In genomic region chr3:52983828-52984227, GRCh38 we compare ENCODE assay signal across 13 cellular contexts.
DNase-seq lines count a peak whose midpoint lies in the region; ATAC-seq, FAIRE-seq and TF ChIP-seq lines count a peak whose summit lies in the region.
"Had no signal": no experiment of that assay in that cellular context is flagged by ENCODE, and none has a peak within 500 bp of the region (broad histone marks: within the 10 kb centered on the region; RNA-seq: fewer than 3 reads in every experiment).

No MANE protein-coding gene starts in this region.

- H3K79me2 ChIP-seq in K562 (ENCODE audit: control insufficient read depth, insufficient read depth, low read length) = no peaks in the 10 kb centered on the region

- no peak overlapping the region for H3K23ac ChIP-seq in mesenchymal stem cell (ENCODE audit: low read length in 2 of 2)

- H3K18ac ChIP-seq in mesenchymal stem cell (ENCODE audit: low read depth in 1 of 2, low read length in 2 of 2) = no peak overlapping the region

- H2AFZ ChIP-seq in K562 (ENCODE audit: low read depth, low read length) (peak overlapping the region; percentile 84), mesenchymal stem cell (ENCODE audit: low read depth, low read length) (no peak overlapping the region)

- no peaks in the 10 kb centered on the region for H3K4me1 Mint-ChIP-seq in endodermal cell

- no peak for TF ChIP-seq RAD21 in K562 (CRISPR knock-in tag; conservative IDR thresholded peaks at IDR 0.05 in 1 of 2, IDR thresholded peaks at IDR 0.05 in 1 of 2)

- no peak overlapping the region for H2BK5ac ChIP-seq in mesenchymal stem cell (ENCODE audit: low read depth, low read length, poor library complexity, severe bottlenecking)

- H3K27ac ChIP-seq in C4-2B (peak overlapping the region; percentile 51; the same call in 1 of the 2 replicates), K562 (ENCODE audit: extremely low read depth, low read depth, low read length) (peak overlapping the region; percentile 71; the same call in 2 of the 3 replicates), endodermal cell (ENCODE audit: low read depth, low read length) (no peak overlapping the region), mesenchymal stem cell (ENCODE audit: low read length, poor library complexity, severe bottlenecking) (no peak overlapping the region)

- H3K79me1 ChIP-seq in mesenchymal stem cell (replicated peaks; ENCODE audit: low read length, poor library complexity, severe bottlenecking) = no peaks in the 10 kb centered on the region

- ATAC-seq in GM19452 (IDR thresholded peaks at IDR 0.05; ENCODE audit: unreplicated experiment) (peak; percentile 30), HG03354 (IDR thresholded peaks at IDR 0.05; ENCODE audit: poor library complexity, severe bottlenecking, unreplicated experiment) (peak; percentile 22), K562 (no peak)

- no peak overlapping the region for H2BK120ac ChIP-seq in mesenchymal stem cell (ENCODE audit: low read depth, low read length)

- CTCF ChIA-PET in K562 (lab: Yijun Ruan, JAX; ENCODE audit: low intra/inter-chr PET ratio) = no interaction called here

- no peak overlapping the region for H3K14ac ChIP-seq in mesenchymal stem cell (ENCODE audit: low read length in 2 of 2)

- TF ChIP-seq CTCF in C4-2B (conservative IDR thresholded peaks at IDR 0.05) (no peak), K562 (IDR thresholded peaks at IDR 0.05 in 2 of 3, conservative IDR thresholded peaks at IDR 0.05 in 1 of 3; ENCODE audit: insufficient read depth in 2 of 3, low read depth in 1 of 3, low read length in 3 of 3) (no peak), endodermal cell (conservative IDR thresholded peaks at IDR 0.05) (no peak)

- H4K20me1 ChIP-seq in K562 (replicated peaks; ENCODE audit: control insufficient read depth, insufficient read depth, low read length) = no peaks in the 10 kb centered on the region

- TF ChIP-seq POLR2A in K562 (conservative IDR thresholded peaks at IDR 0.05) = no peak

- in situ Hi-C loops in K562 (cut with MboI) = no loop called here

- H3K4me3 ChIP-seq in K562 (no peak overlapping the region), endodermal cell (ENCODE audit: low read length) (no peak overlapping the region), mesenchymal stem cell (ENCODE audit: insufficient read depth in 1 of 2, low read depth in 1 of 2, low read length in 2 of 2) (no peak overlapping the region)

- POLR2A ChIA-PET in K562 (lab: Yijun Ruan, JAX) = interaction anchor here (0.6 kb wide), 1 partner anchor 109 kb away, joined by 3 read pairs; no protein-coding TSS in a partner anchor

- H3K9ac ChIP-seq in K562 (ENCODE audit: insufficient read depth in 1 of 2, low read depth in 2 of 2, low read length in 2 of 2) (peak overlapping the region in 1 of 2 experiments; percentile 20; a peak in 1 of 4 replicates), endodermal cell (ENCODE audit: extremely low read depth, low read length, poor library complexity, severe bottlenecking) (no peak overlapping the region), mesenchymal stem cell (ENCODE audit: low read length) (no peak overlapping the region)

- no peaks in the 10 kb centered on the region for H3K36me3 Mint-ChIP-seq in endodermal cell (ENCODE audit: low read depth)

- peak overlapping the region; percentile 18; the same call in 1 of the 2 replicates for H3K4me2 ChIP-seq in K562 (ENCODE audit: insufficient read depth, low read length)
- H3K4me2 ChIP-seq in mesenchymal stem cell (ENCODE audit: low read length, poor library complexity, severe bottlenecking) = no peak overlapping the region

- no peak overlapping the region for H3K4ac ChIP-seq in mesenchymal stem cell (ENCODE audit: low read depth in 1 of 2, low read length in 2 of 2)

- H3K27ac Mint-ChIP-seq in endodermal cell = no peak overlapping the region

- peak; percentile 23 for FAIRE-seq in K562 (lab: Jason Lieb, UNC)

- H3K4me1 ChIP-seq in K562 (replicated peaks in 1 of 2; ENCODE audit: control insufficient read depth in 2 of 2, insufficient read depth in 2 of 2, low read length in 2 of 2) (peaks cover 0 to 11% of the 10 kb centered on the region in 2 experiments; a peak in 2 of 5 replicates), endodermal cell (ENCODE audit: control insufficient read depth, insufficient read depth, low read length) (no peaks in the 10 kb centered on the region), mesenchymal stem cell (ENCODE audit: control insufficient read depth, insufficient read depth, low read depth, low read length) (no peaks in the 10 kb centered on the region)

- H2BK12ac ChIP-seq in mesenchymal stem cell (ENCODE audit: low read length in 2 of 2) = no peak overlapping the region

- no peaks in the 10 kb centered on the region for H3K9me3 Mint-ChIP-seq in endodermal cell

- no peak overlapping the region for H2BK15ac ChIP-seq in mesenchymal stem cell (ENCODE audit: low read depth, poor library complexity, severe bottlenecking)

- H2AK5ac ChIP-seq in mesenchymal stem cell (ENCODE audit: low read length, severe bottlenecking) = no peak overlapping the region

- H4K91ac ChIP-seq in mesenchymal stem cell (ENCODE audit: low read length) = no peak overlapping the region

- BruUV-seq in K562 (replicated peaks; lab: Mats Ljungman, UMichigan) = no TSS peak

- TF ChIP-seq EP300 in K562 (IDR thresholded peaks at IDR 0.05; ENCODE audit: low read length) = no peak

- intact Hi-C loops in K562 (cut with micrococcal nuclease) = no loop called here

- H3K36me3 ChIP-seq in K562 (ENCODE audit: control insufficient read depth, insufficient read depth, low read length) (no peaks in the 10 kb centered on the region), endodermal cell (ENCODE audit: control insufficient read depth, insufficient read depth, low read length) (no peaks in the 10 kb centered on the region), mesenchymal stem cell (ENCODE audit: control insufficient read depth in 1 of 2, insufficient read depth in 2 of 2, low read depth in 1 of 2, low read length in 2 of 2) (no peaks in the 10 kb centered on the region)

- DNase-seq in K562 (ENCODE audit: extremely low read depth in 1 of 4, low spot score in 3 of 4) (no peak), endodermal cell (no peak), NCI-H2227 treated with DMSO at 0.1 percent for 48 hours (lab: John Stamatoyannopoulos, UW) (no peak), mesenchymal stem cell (no peak), NCI-H1092 (lab: John Stamatoyannopoulos, UW) (no peak)
- DNase-seq: dermis blood vessel endothelial cell, DMS153, HCEC 1CT, islet precursor cell, NCI-H2029 had no signal

- no peaks in the 10 kb centered on the region for H3K27me3 Mint-ChIP-seq in endodermal cell (ENCODE audit: insufficient read depth)

- no peak overlapping the region for H4K8ac ChIP-seq in mesenchymal stem cell (ENCODE audit: low read length)

- H3K9me3 ChIP-seq in K562 (replicated peaks; ENCODE audit: control insufficient read depth, insufficient read depth, low read depth, low read length) (0 out of 2 replicates have a peak, but pooled peaks cover 2% of the 10 kb centered on the region), endodermal cell (ENCODE audit: control insufficient read depth, low read length) (no peaks in the 10 kb centered on the region), mesenchymal stem cell (ENCODE audit: control insufficient read depth, low read length) (no peaks in the 10 kb centered on the region)

- H3K27me3 ChIP-seq in K562 (ENCODE audit: control insufficient read depth in 2 of 2, insufficient read depth in 2 of 2, low read length in 2 of 2) = no peaks in the 10 kb centered on the region
- no peaks in the 10 kb centered on the region for H3K27me3 ChIP-seq in endodermal cell (ENCODE audit: control insufficient read depth, insufficient read depth, low read length, poor library complexity, severe bottlenecking)
- no peaks in the 10 kb centered on the region for H3K27me3 ChIP-seq in mesenchymal stem cell (ENCODE audit: control insufficient read depth in 1 of 2, insufficient read depth in 1 of 2, low read length in 2 of 2)

- H3K9me1 ChIP-seq in K562 (ENCODE audit: control insufficient read depth, insufficient read depth, low read length) = no peaks in the 10 kb centered on the region

- H3K4me3 Mint-ChIP-seq in endodermal cell = no peak overlapping the region

TF ChIP-seq in K562, 482 proteins besides CTCF, POLR2A, EP300 and RAD21:
- no peak for TF ChIP-seq ZNF12 (CRISPR knock-in tag; IDR thresholded peaks at IDR 0.05)
- peak; percentile 1; the same call in 1 of the 2 replicates for TF ChIP-seq L3MBTL2 (IDR thresholded peaks at IDR 0.05)
- TF ChIP-seq SPI1 (IDR thresholded peaks at IDR 0.05; ENCODE audit: borderline replicate concordance, low read depth, low read length) = peak; percentile 55; the same call in 1 of the 2 replicates
TF ChIP-seq in K562: peak in this region for 2.

Comparison
In these comparisons a context has a peak if more than half of its experiments do, and no peak if none do; other contexts are left out.
1. H3K27ac ChIP-seq: peak in C4-2B (single experiment) and K562 (single experiment); none in endodermal cell (single experiment) and mesenchymal stem cell (single experiment).